ENCODE assay signal across 27 cellular contexts in genomic region chr1:193342811-193343210, GRCh38.
"Had no signal": no experiment of that assay in that cellular context is flagged by ENCODE, and none has a peak within 500 bp of the region (broad histone marks: within the 10 kb centered on the region; RNA-seq: fewer than 3 reads in every experiment).

No MANE protein-coding gene starts in this region.

- H3K36me3 ChIP-seq: brain microvascular endothelial cell, esophagus muscularis mucosa, gastrocnemius medialis, heart right ventricle had no signal

- H3K27me3 ChIP-seq: brain microvascular endothelial cell, dorsolateral prefrontal cortex, esophagus muscularis mucosa, foreskin keratinocyte, gastrocnemius medialis, heart right ventricle had no signal

- H3K9me3 ChIP-seq: esophagus muscularis mucosa, gastrocnemius medialis, heart right ventricle had no signal

- H3K4me3 ChIP-seq: coronary artery, dorsolateral prefrontal cortex, esophagus muscularis mucosa, gastrocnemius medialis, heart right ventricle had no signal

- ATAC-seq: activated CD4-positive, alpha-beta T cell treated with anti-CD3 and anti-CD28 coated beads for 36 hours; activated T-cell treated with anti-CD3 and anti-CD28 coated beads, Interleukin-2, amount 50 U/mL, for 72 hours; foreskin keratinocyte; gastrocnemius medialis; heart right ventricle; T-helper 17 cell had no signal

- DNase-seq: activated CD4-positive, alpha-beta memory T cell treated with anti-CD3 and anti-CD28 coated beads, Interleukin-2, amount 10 ng/mL, durations not matched to agents 7 days and 5 days; activated CD4-positive, alpha-beta T cell treated with anti-CD3 and anti-CD28 coated beads for 36 hours; activated CD4-positive, alpha-beta T cell treated with anti-CD3 and anti-CD28 coated beads, Interleukin-2, amount 10 ng/mL, durations not matched to agents 24 days and 14 days; activated CD4-positive, alpha-beta T cell treated with anti-CD3 and anti-CD28 coated beads, Interleukin-2, amount 50 U/mL, for 4 hours; activated CD4-positive, CD25-positive, alpha-beta regulatory T cell; activated CD4-positive, CD25-positive, alpha-beta regulatory T cell treated with anti-CD3 and anti-CD28 coated beads, Interleukin-2, amount 50 U/mL, for 72 hours; activated CD8-positive, alpha-beta memory T cell treated with anti-CD3 and anti-CD28 coated beads, Interleukin-2, amount 50 U/mL, for 48 hours; activated gamma-delta T cell; activated naive CD4-positive, alpha-beta T cell treated with anti-CD3 and anti-CD28 coated beads, Interleukin-2, amount 50 U/mL, for 16 hours; activated naive CD4-positive, alpha-beta T cell treated with Interleukin-2 at 50 U/mL for 16 hours; activated T-cell treated with anti-CD3 and anti-CD28 coated beads for 4 hours; activated T-cell treated with anti-CD3 and anti-CD28 coated beads, Interleukin-2, amount 50 U/mL, for 24 hours; activated T-cell treated with anti-CD3 and anti-CD28 coated beads, Interleukin-2, amount 50 U/mL, for 72 hours; amniotic stem cell; anterior cingulate cortex; brain microvascular endothelial cell; dorsolateral prefrontal cortex; effector memory CD4-positive, alpha-beta T cell; endodermal cell; foreskin keratinocyte; gastrocnemius medialis; heart right ventricle; T-helper 1 cell; T-helper 17 cell; T1000 had no signal

- H3K4me1 ChIP-seq: heart right ventricle had no signal

- H3K27ac ChIP-seq: brain microvascular endothelial cell, coronary artery, dorsolateral prefrontal cortex, foreskin keratinocyte, gastrocnemius medialis, heart right ventricle had no signal
